1 cellular context compared by ENCODE assay signal in the genomic region with DNA sequence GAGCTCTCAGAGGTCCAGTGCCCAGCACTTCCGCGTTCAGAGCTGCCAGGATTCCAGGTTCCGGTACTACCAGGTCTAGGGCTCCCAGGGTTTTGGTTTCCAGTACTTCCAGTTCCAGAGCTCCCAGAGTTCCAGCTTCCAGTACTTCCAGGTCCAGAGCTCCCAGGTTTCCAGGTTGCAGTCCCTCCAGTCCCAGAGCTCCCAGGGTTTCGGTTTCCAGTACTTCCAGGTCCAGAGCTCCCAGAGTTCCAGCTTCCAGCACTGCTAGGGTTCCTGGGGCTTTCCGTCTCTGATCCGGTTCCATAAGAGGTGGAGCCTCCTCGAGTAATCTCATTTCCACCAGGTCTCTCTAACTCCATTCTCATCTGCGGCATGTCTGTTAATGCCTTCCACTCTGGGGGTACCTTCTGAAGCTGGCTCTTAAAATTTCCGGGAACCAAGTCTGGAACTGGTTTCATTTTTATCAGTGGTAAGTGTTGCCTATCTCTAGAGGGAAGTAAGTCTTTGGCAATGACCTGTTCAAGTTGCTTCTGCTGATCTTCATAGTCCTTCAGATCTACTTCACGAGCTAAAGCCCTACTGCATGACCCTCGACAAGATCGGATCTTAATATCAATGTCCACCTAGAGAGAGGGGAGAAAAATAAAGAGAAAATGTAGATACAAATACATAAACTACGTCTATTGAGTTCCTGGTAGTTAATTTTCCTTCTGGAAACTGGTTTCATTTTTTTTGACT.
TF ChIP-seq lines count a peak whose summit lies in the region.

No MANE protein-coding gene starts in this region.

TF ChIP-seq in HepG2, 621 proteins besides CTCF, POLR2A, EP300 and RAD21 (continues in another document):
- TF ChIP-seq ZNF501 (CRISPR knock-in tag; IDR thresholded peaks at IDR 0.05) (0 out of 2 replicates have a peak, but pooled peaks have one; percentile 22), PRDM15 (CRISPR knock-in tag; IDR thresholded peaks at IDR 0.05) (peak; percentile 90), REPIN1 (CRISPR knock-in tag; IDR thresholded peaks at IDR 0.05; ENCODE audit: borderline replicate concordance, low read depth) (peak; percentile 41; the same call in 1 of the 2 replicates), ETV5 (CRISPR knock-in tag; IDR thresholded peaks at IDR 0.05; ENCODE audit: borderline replicate concordance) (no peak), HNRNPH1 (optimal IDR thresholded peaks at IDR 0.05; ENCODE audit: low read depth, low read length) (peak; percentile 38), MXI1 (IDR thresholded peaks at IDR 0.05; ENCODE audit: borderline replicate concordance, low read depth, low read length) (no peak), AHR (CRISPR knock-in tag; IDR thresholded peaks at IDR 0.05) (no peak), ZNF367 (CRISPR knock-in tag; IDR thresholded peaks at IDR 0.05; ENCODE audit: borderline replicate concordance) (no peak), ZNF781 (CRISPR knock-in tag; IDR thresholded peaks at IDR 0.05; ENCODE audit: borderline replicate concordance, not compliant biosample characterization) (no peak), ZNF547 (CRISPR knock-in tag; IDR thresholded peaks at IDR 0.05) (peak; percentile 34; the same call in 1 of the 2 replicates), POLR2AphosphoS5 (IDR thresholded peaks at IDR 0.05; ENCODE audit: low read depth, low read length) (peak; percentile 54), POLR2G (IDR thresholded peaks at IDR 0.05; ENCODE audit: low read depth, low read length) (0 out of 2 replicates have a peak, but pooled peaks have one; percentile 11), BRD4 (CRISPR knock-in tag; IDR thresholded peaks at IDR 0.05) (no peak), ZFY (CRISPR knock-in tag; IDR thresholded peaks at IDR 0.05) (no peak), ZNF280D (CRISPR knock-in tag; IDR thresholded peaks at IDR 0.05) (no peak), ZNF598 (CRISPR knock-in tag; IDR thresholded peaks at IDR 0.05; ENCODE audit: borderline replicate concordance) (no peak), FLYWCH1 (CRISPR knock-in tag; IDR thresholded peaks at IDR 0.05) (0 out of 2 replicates have a peak, but pooled peaks have one; percentile 6), MIXL1 (CRISPR knock-in tag; IDR thresholded peaks at IDR 0.05) (no peak), ZNF580 (CRISPR knock-in tag; IDR thresholded peaks at IDR 0.05; ENCODE audit: borderline replicate concordance, low read depth) (no peak), XRCC5 (optimal IDR thresholded peaks at IDR 0.05; ENCODE audit: low read length) (peak; percentile 24), CHD2 (IDR thresholded peaks at IDR 0.05; ENCODE audit: low read depth, low read length) (no peak), ZHX2 (IDR thresholded peaks at IDR 0.05; ENCODE audit: low read depth) (no peak), ZHX2 (CRISPR knock-in tag; IDR thresholded peaks at IDR 0.05; ENCODE audit: borderline replicate concordance) (no peak), GTF2F1 (IDR thresholded peaks at IDR 0.05; ENCODE audit: low read length) (no peak)
- TF ChIP-seq, protein P1, sequence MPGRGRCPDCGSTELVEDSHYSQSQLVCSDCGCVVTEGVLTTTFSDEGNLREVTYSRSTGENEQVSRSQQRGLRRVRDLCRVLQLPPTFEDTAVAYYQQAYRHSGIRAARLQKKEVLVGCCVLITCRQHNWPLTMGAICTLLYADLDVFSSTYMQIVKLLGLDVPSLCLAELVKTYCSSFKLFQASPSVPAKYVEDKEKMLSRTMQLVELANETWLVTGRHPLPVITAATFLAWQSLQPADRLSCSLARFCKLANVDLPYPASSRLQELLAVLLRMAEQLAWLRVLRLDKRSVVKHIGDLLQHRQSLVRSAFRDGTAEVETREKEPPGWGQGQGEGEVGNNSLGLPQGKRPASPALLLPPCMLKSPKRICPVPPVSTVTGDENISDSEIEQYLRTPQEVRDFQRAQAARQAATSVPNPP (CRISPR knock-in tag; IDR thresholded peaks at IDR 0.05), result peak; percentile 9; the same call in 1 of the 2 replicates
- TF ChIP-seq, protein P2, sequence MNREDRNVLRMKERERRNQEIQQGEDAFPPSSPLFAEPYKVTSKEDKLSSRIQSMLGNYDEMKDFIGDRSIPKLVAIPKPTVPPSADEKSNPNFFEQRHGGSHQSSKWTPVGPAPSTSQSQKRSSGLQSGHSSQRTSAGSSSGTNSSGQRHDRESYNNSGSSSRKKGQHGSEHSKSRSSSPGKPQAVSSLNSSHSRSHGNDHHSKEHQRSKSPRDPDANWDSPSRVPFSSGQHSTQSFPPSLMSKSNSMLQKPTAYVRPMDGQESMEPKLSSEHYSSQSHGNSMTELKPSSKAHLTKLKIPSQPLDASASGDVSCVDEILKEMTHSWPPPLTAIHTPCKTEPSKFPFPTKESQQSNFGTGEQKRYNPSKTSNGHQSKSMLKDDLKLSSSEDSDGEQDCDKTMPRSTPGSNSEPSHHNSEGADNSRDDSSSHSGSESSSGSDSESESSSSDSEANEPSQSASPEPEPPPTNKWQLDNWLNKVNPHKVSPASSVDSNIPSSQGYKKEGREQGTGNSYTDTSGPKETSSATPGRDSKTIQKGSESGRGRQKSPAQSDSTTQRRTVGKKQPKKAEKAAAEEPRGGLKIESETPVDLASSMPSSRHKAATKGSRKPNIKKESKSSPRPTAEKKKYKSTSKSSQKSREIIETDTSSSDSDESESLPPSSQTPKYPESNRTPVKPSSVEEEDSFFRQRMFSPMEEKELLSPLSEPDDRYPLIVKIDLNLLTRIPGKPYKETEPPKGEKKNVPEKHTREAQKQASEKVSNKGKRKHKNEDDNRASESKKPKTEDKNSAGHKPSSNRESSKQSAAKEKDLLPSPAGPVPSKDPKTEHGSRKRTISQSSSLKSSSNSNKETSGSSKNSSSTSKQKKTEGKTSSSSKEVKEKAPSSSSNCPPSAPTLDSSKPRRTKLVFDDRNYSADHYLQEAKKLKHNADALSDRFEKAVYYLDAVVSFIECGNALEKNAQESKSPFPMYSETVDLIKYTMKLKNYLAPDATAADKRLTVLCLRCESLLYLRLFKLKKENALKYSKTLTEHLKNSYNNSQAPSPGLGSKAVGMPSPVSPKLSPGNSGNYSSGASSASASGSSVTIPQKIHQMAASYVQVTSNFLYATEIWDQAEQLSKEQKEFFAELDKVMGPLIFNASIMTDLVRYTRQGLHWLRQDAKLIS (CRISPR knock-in tag; IDR thresholded peaks at IDR 0.05), result peak; percentile 40; the same call in 1 of the 2 replicates
- TF ChIP-seq, protein P3, sequence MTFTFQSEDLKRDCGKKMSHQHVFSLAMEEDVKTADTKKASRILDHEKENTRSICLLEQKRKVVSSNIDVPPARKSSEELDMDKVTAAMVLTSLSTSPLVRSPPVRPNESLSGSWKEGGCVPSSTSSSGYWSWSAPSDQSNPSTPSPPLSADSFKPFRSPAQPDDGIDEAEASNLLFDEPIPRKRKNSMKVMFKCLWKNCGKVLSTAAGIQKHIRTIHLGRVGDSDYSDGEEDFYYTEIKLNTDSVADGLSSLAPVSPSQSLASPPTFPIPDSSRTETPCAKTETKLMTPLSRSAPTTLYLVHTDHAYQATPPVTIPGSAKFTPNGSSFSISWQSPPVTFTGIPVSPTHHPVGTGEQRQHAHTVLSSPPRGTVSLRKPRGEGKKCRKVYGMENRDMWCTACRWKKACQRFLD (CRISPR knock-in tag; IDR thresholded peaks at IDR 0.05; ENCODE audit: borderline replicate concordance), result no peak
